Comparison of ENCODE assay signal across 22 cellular contexts in the genomic region with DNA sequence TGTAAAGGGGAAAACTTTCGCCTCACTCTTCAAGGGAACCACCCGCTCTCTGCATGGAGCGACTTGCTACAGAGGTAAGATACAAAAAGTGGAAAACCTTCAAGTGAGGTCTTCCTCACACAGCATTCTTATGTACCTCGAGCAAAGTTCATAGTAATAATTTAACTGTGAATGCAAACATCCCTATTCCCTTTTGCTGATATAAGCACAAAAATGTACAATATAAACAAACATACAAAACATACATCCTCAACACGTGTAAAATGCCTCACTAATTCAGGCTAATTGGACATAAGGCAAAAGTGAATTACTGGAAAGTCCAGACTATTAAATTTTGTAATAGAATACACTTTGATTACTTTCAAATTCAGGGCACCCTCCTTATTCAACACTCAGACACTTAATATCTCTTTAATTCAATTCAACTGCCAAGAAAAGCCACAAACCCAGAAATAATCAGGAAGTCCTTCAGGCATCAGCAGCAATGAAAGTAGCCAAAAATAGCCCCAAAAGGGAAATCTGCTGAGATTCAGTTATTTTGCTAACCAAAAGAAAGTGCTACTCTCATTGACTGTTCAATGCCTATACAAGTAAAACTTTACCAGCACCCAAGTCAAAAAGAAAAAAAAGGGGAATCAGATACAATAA. TPM values are rescaled to one million over a fixed set of nuclear protein-coding genes. Genes with fewer than 3 reads are reported as not detected.
"Had no signal": no experiment of that assay in that cellular context is flagged by ENCODE, and none has a peak within 500 bp of the region (broad histone marks: within the 10 kb centered on the region; RNA-seq: fewer than 3 reads in every experiment).

No MANE protein-coding gene starts in this region.

- H3K36me3 ChIP-seq: adrenal gland, cardiac muscle cell, left ventricle myocardium inferior, tibial nerve, WERI-Rb-1 had no signal

- H3K36me3 Mint-ChIP-seq: memory B cell; naive thymus-derived CD8-positive, alpha-beta T cell had no signal

- H3K27ac ChIP-seq: adrenal gland, cardiac muscle cell, dorsolateral prefrontal cortex, left ventricle myocardium inferior, tibial nerve, WERI-Rb-1 had no signal

- DNase-seq: activated CD4-positive, alpha-beta memory T cell treated with anti-CD3 and anti-CD28 coated beads, Interleukin-2, amount 10 ng/mL, durations not matched to agents 7 days and 5 days; activated CD4-positive, alpha-beta T cell treated with anti-CD3 and anti-CD28 coated beads for 36 hours; activated effector memory CD4-positive, alpha-beta T cell treated with anti-CD3 and anti-CD28 coated beads, Interleukin-2, amount 50 U/mL, for 16 hours; activated T-cell treated with anti-CD3 and anti-CD28 coated beads, Interleukin-2, amount 50 U/mL, for 4 hours; adrenal gland; dorsolateral prefrontal cortex; endodermal cell; erythroblast; hypothalamus; left ventricle myocardium inferior; naive thymus-derived CD8-positive, alpha-beta T cell; posterior cingulate gyrus; retina; stimulated activated CD4-positive, alpha-beta T cell treated with anti-CD3 and anti-CD28 coated beads, Interleukin-15, amount 100 ng/mL, for 24 hours; stimulated activated CD4-positive, alpha-beta T cell treated with anti-CD3 and anti-CD28 coated beads, Interleukin-4, amount 100 ng/mL, for 24 hours; stimulated activated naive CD4-positive, alpha-beta T cell; WERI-Rb-1 had no signal

- H3K9me3 ChIP-seq: adrenal gland, left ventricle myocardium inferior, tibial nerve had no signal

- H3K4me3 Mint-ChIP-seq: activated CD4-positive, alpha-beta memory T cell treated with anti-CD3 and anti-CD28 coated beads, Interleukin-2, amount 10 ng/mL, durations not matched to agents 7 days and 5 days; activated CD4-positive, alpha-beta T cell treated with anti-CD3 and anti-CD28 coated beads for 36 hours; activated naive CD4-positive, alpha-beta T cell treated with anti-CD3 and anti-CD28 coated beads, Interleukin-2, amount 50 U/mL, for 24 hours; activated T-cell treated with anti-CD3 and anti-CD28 coated beads, Interleukin-2, amount 50 U/mL, for 4 hours; endodermal cell; memory B cell; naive thymus-derived CD8-positive, alpha-beta T cell had no signal

- H3K4me3 ChIP-seq: adrenal gland, cardiac muscle cell, dorsolateral prefrontal cortex, left ventricle myocardium inferior, tibial nerve had no signal

- H3K9me3 Mint-ChIP-seq: activated CD4-positive, alpha-beta memory T cell treated with anti-CD3 and anti-CD28 coated beads, Interleukin-2, amount 10 ng/mL, durations not matched to agents 7 days and 5 days; activated naive CD4-positive, alpha-beta T cell treated with anti-CD3 and anti-CD28 coated beads, Interleukin-2, amount 50 U/mL, for 24 hours; activated T-cell treated with anti-CD3 and anti-CD28 coated beads, Interleukin-2, amount 50 U/mL, for 4 hours; endodermal cell; memory B cell had no signal

- H3K27ac Mint-ChIP-seq: activated CD4-positive, alpha-beta memory T cell treated with anti-CD3 and anti-CD28 coated beads, Interleukin-2, amount 10 ng/mL, durations not matched to agents 7 days and 5 days; activated CD4-positive, alpha-beta T cell treated with anti-CD3 and anti-CD28 coated beads for 36 hours; activated naive CD4-positive, alpha-beta T cell treated with anti-CD3 and anti-CD28 coated beads, Interleukin-2, amount 50 U/mL, for 24 hours; endodermal cell; memory B cell; naive thymus-derived CD8-positive, alpha-beta T cell had no signal

- ATAC-seq: activated CD4-positive, alpha-beta T cell treated with anti-CD3 and anti-CD28 coated beads for 36 hours; activated T-cell treated with anti-CD3 and anti-CD28 coated beads, Interleukin-2, amount 50 U/mL, for 4 hours; naive thymus-derived CD8-positive, alpha-beta T cell had no signal

RNA-seq across cellular contexts. Expression of gene LMX1A, which starts 15.2 kb away (rescaled TPM):
- total RNA-seq: activated CD4-positive, alpha-beta memory T cell treated with anti-CD3 and anti-CD28 coated beads, Interleukin-2, amount 10 ng/mL, durations not matched to agents 7 days and 5 days; activated CD4-positive, alpha-beta T cell treated with anti-CD3 and anti-CD28 coated beads for 36 hours; activated T-cell treated with anti-CD3 and anti-CD28 coated beads, Interleukin-2, amount 50 U/mL, for 4 hours; adrenal gland; cardiac muscle cell; kidney epithelial cell; naive thymus-derived CD8-positive, alpha-beta T cell had no signal
- polyA plus RNA-seq: cardiac muscle cell; naive thymus-derived CD8-positive, alpha-beta T cell had no signal
